In genomic region chr19:17933414-17934129, GRCh38 we compare ENCODE assay signal across 8 cellular contexts. TPM values are rescaled to one million over a fixed set of nuclear protein-coding genes. Genes with fewer than 3 reads are reported as not detected.
DNase-seq lines count a peak whose midpoint lies in the region; ATAC-seq and TF ChIP-seq lines count a peak whose summit lies in the region.

No MANE protein-coding gene starts in this region.

- H3K36me3 ChIP-seq in skeletal muscle satellite cell (ENCODE audit: insufficient read depth, low read length): peaks cover 5% of the 10 kb centered on the region

- no peaks in the 10 kb centered on the region for H3K27me3 ChIP-seq in skeletal muscle satellite cell (ENCODE audit: control insufficient read depth, insufficient read depth, low read length)

- no peak for ATAC-seq in HG03439 (IDR thresholded peaks at IDR 0.05; ENCODE audit: unreplicated experiment)

- peak overlapping the region; percentile 91 for H3K4me2 ChIP-seq in skeletal muscle satellite cell (ENCODE audit: low read length)

- H3K9ac ChIP-seq in skeletal muscle satellite cell (ENCODE audit: low read depth, low read length): peak overlapping the region; percentile 91

- no peaks in the 10 kb centered on the region for H3K9me3 ChIP-seq in skeletal muscle satellite cell (replicated peaks; ENCODE audit: low read length)

- H3K4me3 ChIP-seq in foreskin fibroblast (ENCODE audit: low read depth in 1 of 2, low read length in 2 of 2) (peak overlapping the region; percentile 85 to 94), skeletal muscle satellite cell (ENCODE audit: low read length) (peak overlapping the region; percentile 91)

- peaks cover 10% of the 10 kb centered on the region for H3K4me1 ChIP-seq in skeletal muscle satellite cell (ENCODE audit: control insufficient read depth, insufficient read depth, low read length)

- DNase-seq in HCEC 1CT (peak; percentile 54), SW 1271 (lab: John Stamatoyannopoulos, UW) (peak; percentile 41 to 50), foreskin fibroblast (peak; percentile 32 to 37), NCI-H226 (no peak), NCI-H524 (lab: John Stamatoyannopoulos, UW) (no peak), NCI-H2227 (lab: John Stamatoyannopoulos, UW; ENCODE audit: unreplicated experiment) (no peak)

- TF ChIP-seq CTCF in foreskin fibroblast (IDR thresholded peaks at IDR 0.05; ENCODE audit: low read depth, low read length): no peak

RNA-seq across cellular contexts. Expression of gene CCDC124, which starts 0.8 kb away (rescaled TPM):
- total RNA-seq in skeletal muscle satellite cell (2012; rRNA removed): 29.2 and 29.9 TPM in 2 replicates

RNA-seq across cellular contexts. Expression of gene KCNN1, which starts 33.3 kb away (rescaled TPM):
- 0.44 TPM in 1 of 2 replicates, not detected in the other for total RNA-seq in skeletal muscle satellite cell (2012; rRNA removed)

Comparison
In these comparisons a context has a peak if more than half of its experiments do, and no peak if none do; other contexts are left out.
1. DNase-seq: peak in HCEC 1CT (single experiment), SW 1271 (2 of 2) and foreskin fibroblast (2 of 2); none in NCI-H226 (single experiment), NCI-H524 (0 of 2) and NCI-H2227 (single experiment).